Comparison of ENCODE assay signal across 1 cellular context in the genomic region with DNA sequence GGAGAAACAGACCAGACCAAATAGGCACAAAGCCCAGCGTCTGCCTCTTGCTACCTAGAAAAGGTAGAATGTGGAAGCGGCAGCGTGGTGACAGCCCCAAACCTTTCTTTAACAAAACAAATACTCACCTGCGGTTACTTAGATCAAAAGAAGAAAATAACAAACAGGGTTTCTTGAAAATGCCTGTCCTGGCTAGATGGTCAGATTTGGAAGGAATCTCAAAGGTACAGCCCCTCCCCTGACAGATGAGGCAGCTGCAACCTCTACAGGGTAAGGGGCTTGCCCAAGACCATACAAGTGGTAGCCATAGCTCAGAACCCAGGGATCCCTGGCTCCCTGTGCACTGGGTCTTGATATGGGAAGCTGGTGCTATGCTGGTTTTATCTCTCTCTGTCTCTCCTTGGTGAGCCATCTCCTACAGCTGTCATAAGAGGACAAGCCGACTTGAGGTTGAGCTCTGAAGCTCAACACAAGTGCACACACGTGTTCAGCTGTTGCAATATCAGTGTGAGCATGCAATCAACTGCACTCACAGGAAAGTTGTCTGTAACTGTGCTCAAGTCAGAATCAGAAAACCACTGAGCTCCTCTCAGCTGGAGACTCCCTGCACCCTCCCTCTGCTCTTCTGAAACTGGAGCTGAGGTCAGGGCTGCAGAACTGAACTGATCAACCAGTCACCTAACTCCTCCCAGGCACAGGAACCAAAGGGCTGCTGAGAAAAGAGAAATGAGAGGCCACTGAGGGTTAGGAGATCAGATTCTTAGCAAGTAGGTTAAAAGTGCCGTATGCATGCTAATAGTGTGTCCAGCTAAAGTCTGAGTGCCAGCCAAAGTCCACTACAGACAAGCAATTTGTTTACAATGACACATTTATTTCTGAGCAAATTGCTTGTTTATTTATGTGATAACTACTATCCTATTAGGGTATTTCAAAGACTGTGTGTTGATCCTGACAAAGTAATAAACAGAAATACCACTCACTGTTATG.
A peak's percentile ranks its signal among the peaks of the same experiment; 100 is the strongest.
TF ChIP-seq lines count a peak whose summit lies in the region.

No MANE protein-coding gene starts in this region.

TF ChIP-seq in HepG2, 621 proteins besides CTCF, POLR2A, EP300 and RAD21 (continued from another document and continues in another):
- TF ChIP-seq RFX5 (IDR thresholded peaks at IDR 0.05; ENCODE audit: low read depth, low read length), result no peak
- no peak for TF ChIP-seq SP1 (IDR thresholded peaks at IDR 0.05)
- TF ChIP-seq SP1 (CRISPR knock-in tag; IDR thresholded peaks at IDR 0.05), result no peak; the same call in 1 of the 2 replicates
- TF ChIP-seq SAP130 (CRISPR knock-in tag; IDR thresholded peaks at IDR 0.05; ENCODE audit: low read depth), result peak; percentile 63
- no peak for TF ChIP-seq ZFP41 (CRISPR knock-in tag; IDR thresholded peaks at IDR 0.05; ENCODE audit: borderline replicate concordance)
- no peak for TF ChIP-seq MEF2D (CRISPR knock-in tag; IDR thresholded peaks at IDR 0.05)
- TF ChIP-seq SCMH1 (CRISPR knock-in tag; IDR thresholded peaks at IDR 0.05; ENCODE audit: borderline replicate concordance), result no peak
- TF ChIP-seq, protein P1, sequence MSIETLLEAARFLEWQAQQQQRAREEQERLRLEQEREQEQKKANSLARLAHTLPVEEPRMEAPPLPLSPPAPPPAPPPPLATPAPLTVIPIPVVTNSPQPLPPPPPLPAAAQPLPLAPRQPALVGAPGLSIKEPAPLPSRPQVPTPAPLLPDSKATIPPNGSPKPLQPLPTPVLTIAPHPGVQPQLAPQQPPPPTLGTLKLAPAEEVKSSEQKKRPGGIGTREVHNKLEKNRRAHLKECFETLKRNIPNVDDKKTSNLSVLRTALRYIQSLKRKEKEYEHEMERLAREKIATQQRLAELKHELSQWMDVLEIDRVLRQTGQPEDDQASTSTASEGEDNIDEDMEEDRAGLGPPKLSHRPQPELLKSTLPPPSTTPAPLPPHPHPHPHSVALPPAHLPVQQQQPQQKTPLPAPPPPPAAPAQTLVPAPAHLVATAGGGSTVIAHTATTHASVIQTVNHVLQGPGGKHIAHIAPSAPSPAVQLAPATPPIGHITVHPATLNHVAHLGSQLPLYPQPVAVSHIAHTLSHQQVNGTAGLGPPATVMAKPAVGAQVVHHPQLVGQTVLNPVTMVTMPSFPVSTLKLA (IDR thresholded peaks at IDR 0.05), result peak; percentile 64
- TF ChIP-seq, protein P2, sequence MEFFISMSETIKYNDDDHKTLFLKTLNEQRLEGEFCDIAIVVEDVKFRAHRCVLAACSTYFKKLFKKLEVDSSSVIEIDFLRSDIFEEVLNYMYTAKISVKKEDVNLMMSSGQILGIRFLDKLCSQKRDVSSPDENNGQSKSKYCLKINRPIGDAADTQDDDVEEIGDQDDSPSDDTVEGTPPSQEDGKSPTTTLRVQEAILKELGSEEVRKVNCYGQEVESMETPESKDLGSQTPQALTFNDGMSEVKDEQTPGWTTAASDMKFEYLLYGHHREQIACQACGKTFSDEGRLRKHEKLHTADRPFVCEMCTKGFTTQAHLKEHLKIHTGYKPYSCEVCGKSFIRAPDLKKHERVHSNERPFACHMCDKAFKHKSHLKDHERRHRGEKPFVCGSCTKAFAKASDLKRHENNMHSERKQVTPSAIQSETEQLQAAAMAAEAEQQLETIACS (CRISPR knock-in tag; IDR thresholded peaks at IDR 0.05), result no peak
- peak; percentile 72 for TF ChIP-seq HNF4A (CRISPR knock-in tag; IDR thresholded peaks at IDR 0.05)
- TF ChIP-seq GABPB1 (CRISPR knock-in tag; IDR thresholded peaks at IDR 0.05), result 0 out of 2 replicates have a peak, but pooled peaks have one; percentile 5
- TF ChIP-seq ZIK1 (CRISPR knock-in tag; IDR thresholded peaks at IDR 0.05; ENCODE audit: borderline replicate concordance, low read depth), result no peak
- no peak for TF ChIP-seq RBM22 (optimal IDR thresholded peaks at IDR 0.05; ENCODE audit: low read length)
- no peak for TF ChIP-seq BRCA1 (CRISPR knock-in tag; IDR thresholded peaks at IDR 0.05)
- TF ChIP-seq, protein P3, sequence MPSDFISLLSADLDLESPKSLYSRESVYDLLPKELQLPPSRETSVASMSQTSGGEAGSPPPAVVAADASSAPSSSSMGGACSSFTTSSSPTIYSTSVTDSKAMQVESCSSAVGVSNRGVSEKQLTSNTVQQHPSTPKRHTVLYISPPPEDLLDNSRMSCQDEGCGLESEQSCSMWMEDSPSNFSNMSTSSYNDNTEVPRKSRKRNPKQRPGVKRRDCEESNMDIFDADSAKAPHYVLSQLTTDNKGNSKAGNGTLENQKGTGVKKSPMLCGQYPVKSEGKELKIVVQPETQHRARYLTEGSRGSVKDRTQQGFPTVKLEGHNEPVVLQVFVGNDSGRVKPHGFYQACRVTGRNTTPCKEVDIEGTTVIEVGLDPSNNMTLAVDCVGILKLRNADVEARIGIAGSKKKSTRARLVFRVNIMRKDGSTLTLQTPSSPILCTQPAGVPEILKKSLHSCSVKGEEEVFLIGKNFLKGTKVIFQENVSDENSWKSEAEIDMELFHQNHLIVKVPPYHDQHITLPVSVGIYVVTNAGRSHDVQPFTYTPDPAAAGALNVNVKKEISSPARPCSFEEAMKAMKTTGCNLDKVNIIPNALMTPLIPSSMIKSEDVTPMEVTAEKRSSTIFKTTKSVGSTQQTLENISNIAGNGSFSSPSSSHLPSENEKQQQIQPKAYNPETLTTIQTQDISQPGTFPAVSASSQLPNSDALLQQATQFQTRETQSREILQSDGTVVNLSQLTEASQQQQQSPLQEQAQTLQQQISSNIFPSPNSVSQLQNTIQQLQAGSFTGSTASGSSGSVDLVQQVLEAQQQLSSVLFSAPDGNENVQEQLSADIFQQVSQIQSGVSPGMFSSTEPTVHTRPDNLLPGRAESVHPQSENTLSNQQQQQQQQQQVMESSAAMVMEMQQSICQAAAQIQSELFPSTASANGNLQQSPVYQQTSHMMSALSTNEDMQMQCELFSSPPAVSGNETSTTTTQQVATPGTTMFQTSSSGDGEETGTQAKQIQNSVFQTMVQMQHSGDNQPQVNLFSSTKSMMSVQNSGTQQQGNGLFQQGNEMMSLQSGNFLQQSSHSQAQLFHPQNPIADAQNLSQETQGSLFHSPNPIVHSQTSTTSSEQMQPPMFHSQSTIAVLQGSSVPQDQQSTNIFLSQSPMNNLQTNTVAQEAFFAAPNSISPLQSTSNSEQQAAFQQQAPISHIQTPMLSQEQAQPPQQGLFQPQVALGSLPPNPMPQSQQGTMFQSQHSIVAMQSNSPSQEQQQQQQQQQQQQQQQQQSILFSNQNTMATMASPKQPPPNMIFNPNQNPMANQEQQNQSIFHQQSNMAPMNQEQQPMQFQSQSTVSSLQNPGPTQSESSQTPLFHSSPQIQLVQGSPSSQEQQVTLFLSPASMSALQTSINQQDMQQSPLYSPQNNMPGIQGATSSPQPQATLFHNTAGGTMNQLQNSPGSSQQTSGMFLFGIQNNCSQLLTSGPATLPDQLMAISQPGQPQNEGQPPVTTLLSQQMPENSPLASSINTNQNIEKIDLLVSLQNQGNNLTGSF (CRISPR knock-in tag; IDR thresholded peaks at IDR 0.05), result no peak
- no peak for TF ChIP-seq ZNF629 (CRISPR knock-in tag; conservative IDR thresholded peaks at IDR 0.05)
- TF ChIP-seq, protein P4, sequence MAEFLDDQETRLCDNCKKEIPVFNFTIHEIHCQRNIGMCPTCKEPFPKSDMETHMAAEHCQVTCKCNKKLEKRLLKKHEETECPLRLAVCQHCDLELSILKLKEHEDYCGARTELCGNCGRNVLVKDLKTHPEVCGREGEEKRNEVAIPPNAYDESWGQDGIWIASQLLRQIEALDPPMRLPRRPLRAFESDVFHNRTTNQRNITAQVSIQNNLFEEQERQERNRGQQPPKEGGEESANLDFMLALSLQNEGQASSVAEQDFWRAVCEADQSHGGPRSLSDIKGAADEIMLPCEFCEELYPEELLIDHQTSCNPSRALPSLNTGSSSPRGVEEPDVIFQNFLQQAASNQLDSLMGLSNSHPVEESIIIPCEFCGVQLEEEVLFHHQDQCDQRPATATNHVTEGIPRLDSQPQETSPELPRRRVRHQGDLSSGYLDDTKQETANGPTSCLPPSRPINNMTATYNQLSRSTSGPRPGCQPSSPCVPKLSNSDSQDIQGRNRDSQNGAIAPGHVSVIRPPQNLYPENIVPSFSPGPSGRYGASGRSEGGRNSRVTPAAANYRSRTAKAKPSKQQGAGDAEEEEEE (CRISPR knock-in tag; IDR thresholded peaks at IDR 0.05; ENCODE audit: borderline replicate concordance), result 0 out of 2 replicates have a peak, but pooled peaks have one; percentile 67
- no peak for TF ChIP-seq ZNF558 (CRISPR knock-in tag; IDR thresholded peaks at IDR 0.05; ENCODE audit: borderline replicate concordance)
- 0 out of 2 replicates have a peak, but pooled peaks have one; percentile 63 for TF ChIP-seq ZNF572 (CRISPR knock-in tag; IDR thresholded peaks at IDR 0.05)
- TF ChIP-seq NFE2L2 (IDR thresholded peaks at IDR 0.05; ENCODE audit: low read length), result no peak
- no peak for TF ChIP-seq ZNF207 (IDR thresholded peaks at IDR 0.05; ENCODE audit: borderline replicate concordance)
- no peak for TF ChIP-seq HNRNPL (IDR thresholded peaks at IDR 0.05; ENCODE audit: low read depth, low read length)
- TF ChIP-seq, protein P5, sequence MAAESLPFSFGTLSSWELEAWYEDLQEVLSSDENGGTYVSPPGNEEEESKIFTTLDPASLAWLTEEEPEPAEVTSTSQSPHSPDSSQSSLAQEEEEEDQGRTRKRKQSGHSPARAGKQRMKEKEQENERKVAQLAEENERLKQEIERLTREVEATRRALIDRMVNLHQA (CRISPR knock-in tag; IDR thresholded peaks at IDR 0.05), result no peak
- no peak for TF ChIP-seq ZFP1 (CRISPR knock-in tag; IDR thresholded peaks at IDR 0.05)
- no peak for TF ChIP-seq ZNF550 (CRISPR knock-in tag; IDR thresholded peaks at IDR 0.05; ENCODE audit: borderline replicate concordance)
- TF ChIP-seq, protein P6, sequence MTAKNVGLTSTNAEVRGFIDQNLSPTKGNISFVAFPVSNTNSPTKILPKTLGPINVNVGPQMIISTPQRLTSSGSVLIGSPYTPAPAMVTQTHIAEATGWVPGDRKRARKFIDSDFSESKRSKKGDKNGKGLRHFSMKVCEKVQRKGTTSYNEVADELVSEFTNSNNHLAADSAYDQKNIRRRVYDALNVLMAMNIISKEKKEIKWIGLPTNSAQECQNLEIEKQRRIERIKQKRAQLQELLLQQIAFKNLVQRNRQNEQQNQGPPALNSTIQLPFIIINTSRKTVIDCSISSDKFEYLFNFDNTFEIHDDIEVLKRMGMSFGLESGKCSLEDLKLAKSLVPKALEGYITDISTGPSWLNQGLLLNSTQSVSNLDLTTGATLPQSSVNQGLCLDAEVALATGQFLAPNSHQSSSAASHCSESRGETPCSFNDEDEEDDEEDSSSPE (CRISPR knock-in tag; IDR thresholded peaks at IDR 0.05), result 0 out of 2 replicates have a peak, but pooled peaks have one; percentile 28
- TF ChIP-seq TOE1 (CRISPR knock-in tag; IDR thresholded peaks at IDR 0.05), result no peak
- TF ChIP-seq ZBTB38 (CRISPR knock-in tag; IDR thresholded peaks at IDR 0.05), result 0 out of 2 replicates have a peak, but pooled peaks have one; percentile 10
- no peak for TF ChIP-seq ZFP82 (CRISPR knock-in tag; IDR thresholded peaks at IDR 0.05; ENCODE audit: borderline replicate concordance)
- TF ChIP-seq, protein P7, sequence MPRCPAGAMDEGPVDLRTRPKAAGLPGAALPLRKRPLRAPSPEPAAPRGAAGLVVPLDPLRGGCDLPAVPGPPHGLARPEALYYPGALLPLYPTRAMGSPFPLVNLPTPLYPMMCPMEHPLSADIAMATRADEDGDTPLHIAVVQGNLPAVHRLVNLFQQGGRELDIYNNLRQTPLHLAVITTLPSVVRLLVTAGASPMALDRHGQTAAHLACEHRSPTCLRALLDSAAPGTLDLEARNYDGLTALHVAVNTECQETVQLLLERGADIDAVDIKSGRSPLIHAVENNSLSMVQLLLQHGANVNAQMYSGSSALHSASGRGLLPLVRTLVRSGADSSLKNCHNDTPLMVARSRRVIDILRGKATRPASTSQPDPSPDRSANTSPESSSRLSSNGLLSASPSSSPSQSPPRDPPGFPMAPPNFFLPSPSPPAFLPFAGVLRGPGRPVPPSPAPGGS (CRISPR knock-in tag; IDR thresholded peaks at IDR 0.05), result no peak
- TF ChIP-seq SIX1 (CRISPR knock-in tag; IDR thresholded peaks at IDR 0.05; ENCODE audit: borderline replicate concordance), result peak; percentile 66; the same call in 1 of the 2 replicates
- TF ChIP-seq NFKBIZ (CRISPR knock-in tag; IDR thresholded peaks at IDR 0.05), result no peak
- no peak for TF ChIP-seq ZFP36L2 (CRISPR knock-in tag; IDR thresholded peaks at IDR 0.05)
- TF ChIP-seq ZNF777 (CRISPR knock-in tag; IDR thresholded peaks at IDR 0.05), result no peak
- TF ChIP-seq, protein P8, sequence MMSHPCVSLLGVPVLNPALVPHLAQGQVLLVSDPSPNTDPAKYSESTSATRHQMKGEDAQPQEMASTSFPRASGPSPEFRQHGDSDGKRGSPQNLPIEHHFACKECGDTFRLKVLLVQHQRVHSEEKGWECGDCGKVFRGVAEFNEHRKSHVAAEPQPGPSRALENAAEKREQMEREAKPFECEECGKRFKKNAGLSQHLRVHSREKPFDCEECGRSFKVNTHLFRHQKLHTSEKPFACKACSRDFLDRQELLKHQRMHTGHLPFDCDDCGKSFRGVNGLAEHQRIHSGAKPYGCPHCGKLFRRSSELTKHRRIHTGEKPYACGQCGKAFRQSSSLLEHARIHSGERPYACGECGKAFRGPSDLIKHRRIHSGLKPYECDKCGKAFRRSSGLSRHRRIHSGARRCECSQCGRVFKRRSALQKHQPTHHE (CRISPR knock-in tag; IDR thresholded peaks at IDR 0.05; ENCODE audit: borderline replicate concordance), result no peak
- TF ChIP-seq ZNF724P (CRISPR knock-in tag; IDR thresholded peaks at IDR 0.05; ENCODE audit: borderline replicate concordance), result 0 out of 2 replicates have a peak, but pooled peaks have one; percentile 41
- no peak for TF ChIP-seq NBN (conservative IDR thresholded peaks at IDR 0.05)
- TF ChIP-seq ZNF766 (CRISPR knock-in tag; IDR thresholded peaks at IDR 0.05; ENCODE audit: borderline replicate concordance), result 0 out of 2 replicates have a peak, but pooled peaks have one; percentile 33
- TF ChIP-seq ZNF788 (CRISPR knock-in tag; IDR thresholded peaks at IDR 0.05; ENCODE audit: borderline replicate concordance), result no peak
- TF ChIP-seq, protein P9, sequence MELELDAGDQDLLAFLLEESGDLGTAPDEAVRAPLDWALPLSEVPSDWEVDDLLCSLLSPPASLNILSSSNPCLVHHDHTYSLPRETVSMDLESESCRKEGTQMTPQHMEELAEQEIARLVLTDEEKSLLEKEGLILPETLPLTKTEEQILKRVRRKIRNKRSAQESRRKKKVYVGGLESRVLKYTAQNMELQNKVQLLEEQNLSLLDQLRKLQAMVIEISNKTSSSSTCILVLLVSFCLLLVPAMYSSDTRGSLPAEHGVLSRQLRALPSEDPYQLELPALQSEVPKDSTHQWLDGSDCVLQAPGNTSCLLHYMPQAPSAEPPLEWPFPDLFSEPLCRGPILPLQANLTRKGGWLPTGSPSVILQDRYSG (CRISPR knock-in tag; IDR thresholded peaks at IDR 0.05), result no peak
- TF ChIP-seq ZNF564 (CRISPR knock-in tag; IDR thresholded peaks at IDR 0.05), result 0 out of 2 replicates have a peak, but pooled peaks have one; percentile 24
- peak; percentile 47; the same call in 1 of the 2 replicates for TF ChIP-seq NCOR1 (IDR thresholded peaks at IDR 0.05; ENCODE audit: borderline replicate concordance, low read length)
- TF ChIP-seq CAMTA2 (CRISPR knock-in tag; IDR thresholded peaks at IDR 0.05; ENCODE audit: borderline replicate concordance), result no peak
- TF ChIP-seq CEBPB (IDR thresholded peaks at IDR 0.05; ENCODE audit: borderline replicate concordance, low read depth, low read length), result peak; percentile 86
- TF ChIP-seq, protein P10, sequence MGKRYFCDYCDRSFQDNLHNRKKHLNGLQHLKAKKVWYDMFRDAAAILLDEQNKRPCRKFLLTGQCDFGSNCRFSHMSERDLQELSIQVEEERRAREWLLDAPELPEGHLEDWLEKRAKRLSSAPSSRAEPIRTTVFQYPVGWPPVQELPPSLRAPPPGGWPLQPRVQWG (CRISPR knock-in tag; IDR thresholded peaks at IDR 0.05; ENCODE audit: borderline replicate concordance, low read depth), result no peak
- TF ChIP-seq ZNF562 (CRISPR knock-in tag; IDR thresholded peaks at IDR 0.05; ENCODE audit: borderline replicate concordance), result no peak
- TF ChIP-seq MAZ (IDR thresholded peaks at IDR 0.05; ENCODE audit: borderline replicate concordance, low read depth, low read length), result peak; percentile 25; the same call in 1 of the 2 replicates
- TF ChIP-seq MAZ (CRISPR knock-in tag; IDR thresholded peaks at IDR 0.05; ENCODE audit: low read depth), result no peak
